In genomic region chr5:127969651-127970050, GRCh38 we compare ENCODE assay signal across 21 cellular contexts.
A peak's percentile ranks its signal among the peaks of the same experiment; 100 is the strongest.
DNase-seq lines count a peak whose midpoint lies in the region; ATAC-seq and TF ChIP-seq lines count a peak whose summit lies in the region.
"Had no signal": no experiment of that assay in that cellular context is flagged by ENCODE, and none has a peak within 500 bp of the region (broad histone marks: within the 10 kb centered on the region; RNA-seq: fewer than 3 reads in every experiment).

No MANE protein-coding gene starts in this region.

- peaks cover 0 to 22% (median 2%) of the 10 kb centered on the region in 3 donors for H3K36me3 ChIP-seq in tibial nerve
- H3K36me3 ChIP-seq: SJCRH30 had no signal

- peaks cover 33% of the 10 kb centered on the region for H3K4me1 Mint-ChIP-seq in neural crest cell
- H3K4me1 Mint-ChIP-seq: CD8-positive, alpha-beta memory T cell had no signal

- no peaks in the 10 kb centered on the region for H3K27me3 ChIP-seq in tibial nerve
- H3K27me3 ChIP-seq: SJCRH30 had no signal

- H3K27ac Mint-ChIP-seq in neural crest cell (ENCODE audit: unreplicated experiment) = peak overlapping the region; percentile 52

- DNase-seq in GM13976 (ENCODE audit: low spot score) (peak; percentile 9), neural crest cell (ENCODE audit: low read depth, low spot score) (no peak), tibial nerve (ENCODE audit: low spot score in 2 of 2) (no peak), SIG-M5 (lab: John Stamatoyannopoulos, UW) (no peak), NCI-H226 (no peak)
- DNase-seq: AML-193; Calu3; CD8-positive, alpha-beta memory T cell; DMS153; IMR-90; NCI-H1105; NCI-H146; NCI-H2029; NCI-H345; NCI-H524; SJCRH30 had no signal

- H3K4me3 Mint-ChIP-seq in neural crest cell = peak overlapping the region; percentile 37
- H3K4me3 Mint-ChIP-seq: CD8-positive, alpha-beta memory T cell had no signal

- no peaks in the 10 kb centered on the region for H3K9me3 ChIP-seq in tibial nerve
- H3K9me3 ChIP-seq: SJCRH30 had no signal

- no peaks in the 10 kb centered on the region for H3K4me1 ChIP-seq in tibial nerve
- H3K4me1 ChIP-seq: SJCRH30 had no signal

- H3K4me3 ChIP-seq in tibial nerve = no peak overlapping the region
- H3K4me3 ChIP-seq: SJCRH30 had no signal

- no peak for TF ChIP-seq CTCF in GM13976 (IDR thresholded peaks at IDR 0.05; ENCODE audit: borderline replicate concordance, control extremely low read depth, extremely low read depth, insufficient read depth, missing control alignments)
- TF ChIP-seq CTCF in neural crest cell (conservative IDR thresholded peaks at IDR 0.05) = no peak
- no peak for TF ChIP-seq CTCF in tibial nerve (IDR thresholded peaks at IDR 0.05)

- H3K27ac ChIP-seq in cingulate gyrus (ENCODE audit: low read depth, low read length) = peak overlapping the region; percentile 56
- no peak overlapping the region for H3K27ac ChIP-seq in tibial nerve
- H3K27ac ChIP-seq: KMS-11, SJCRH30 had no signal

- no peaks in the 10 kb centered on the region for H3K27me3 Mint-ChIP-seq in neural crest cell (ENCODE audit: low read depth)
- H3K27me3 Mint-ChIP-seq: CD8-positive, alpha-beta memory T cell had no signal

- TF ChIP-seq POLR2A in tibial nerve (IDR thresholded peaks at IDR 0.05) = no peak

- no peak for TF ChIP-seq EP300 in tibial nerve (IDR thresholded peaks at IDR 0.05)

- in situ Hi-C loops in GM13976 (cut with MboI; ENCODE audit: low sequenced_read_pairs, unreplicated experiment) = no loop called here

- H3K36me3 Mint-ChIP-seq in neural crest cell (ENCODE audit: low read depth) = peaks cover 28% of the 10 kb centered on the region

- ATAC-seq in HG03442 (IDR thresholded peaks at IDR 0.05; ENCODE audit: unreplicated experiment) (peak; percentile 75), HG03378 (IDR thresholded peaks at IDR 0.05; ENCODE audit: unreplicated experiment) (no peak)
- ATAC-seq: Panc1 had no signal

- H3K9me3 Mint-ChIP-seq in neural crest cell = peaks cover 12% of the 10 kb centered on the region
